In the genomic region with DNA sequence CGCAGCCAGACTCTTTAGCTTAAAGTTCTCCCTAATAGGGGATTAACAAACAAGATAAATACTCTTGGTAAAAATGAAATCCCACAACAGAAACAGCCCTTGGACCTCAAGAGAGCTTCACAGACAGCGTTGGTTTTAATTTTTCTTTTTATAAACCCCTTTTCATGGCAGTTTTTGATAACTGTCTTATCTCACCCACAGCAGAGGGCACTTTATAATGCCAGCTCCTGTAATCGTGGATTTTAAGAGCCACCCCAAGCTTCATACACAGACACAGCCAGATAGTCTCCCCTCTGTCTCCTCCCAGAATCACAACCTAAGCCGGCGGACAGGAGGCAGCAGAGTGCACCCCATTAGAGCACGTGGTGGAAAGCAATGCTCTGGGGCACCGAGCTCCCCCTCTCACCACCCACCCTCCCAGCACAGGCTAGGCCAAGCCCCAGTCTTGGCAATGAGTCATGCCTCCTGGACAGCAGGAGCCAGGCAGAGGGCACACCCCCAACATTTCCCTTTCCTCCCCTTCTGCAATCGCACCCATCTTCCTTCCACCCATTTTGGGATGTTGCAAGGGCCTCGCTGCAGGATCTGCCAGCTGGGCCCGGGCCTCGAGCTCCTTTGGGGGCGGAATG, we compare ENCODE assay signal across 8 cellular contexts. TPM values are rescaled to one million over a fixed set of nuclear protein-coding genes. Genes with fewer than 3 reads are reported as not detected.
DNase-seq lines count a peak whose midpoint lies in the region; ATAC-seq, FAIRE-seq and TF ChIP-seq lines count a peak whose summit lies in the region.

No MANE protein-coding gene starts in this region.

- H3K4me3 ChIP-seq in RWPE2 (ENCODE audit: severe bottlenecking) (peak overlapping the region; percentile 69), bronchial epithelial cell (ENCODE audit: low read depth, low read length) (peak overlapping the region; percentile 90), skeletal muscle satellite cell (ENCODE audit: low read length) (peak overlapping the region; percentile 89)

- H3K4me2 ChIP-seq in skeletal muscle satellite cell (ENCODE audit: low read length), result peak overlapping the region; percentile 91

- H3K27me3 ChIP-seq in RWPE2 (ENCODE audit: insufficient read depth, poor library complexity, severe bottlenecking) (no peaks in the 10 kb centered on the region), bronchial epithelial cell (ENCODE audit: control insufficient read depth, insufficient read depth, low read length) (no peaks in the 10 kb centered on the region), skeletal muscle satellite cell (ENCODE audit: control insufficient read depth, insufficient read depth, low read length) (no peaks in the 10 kb centered on the region)

- H3K36me3 ChIP-seq in RWPE2 (ENCODE audit: low read depth) (peaks cover 62% of the 10 kb centered on the region), bronchial epithelial cell (ENCODE audit: control insufficient read depth, insufficient read depth, low read length) (peaks cover 18% of the 10 kb centered on the region), skeletal muscle satellite cell (ENCODE audit: insufficient read depth, low read length) (peaks cover 5% of the 10 kb centered on the region)

- H3K9me3 ChIP-seq in RWPE2 (ENCODE audit: severe bottlenecking) (no peaks in the 10 kb centered on the region), skeletal muscle satellite cell (replicated peaks; ENCODE audit: low read length) (no peaks in the 10 kb centered on the region)

- H3K27ac ChIP-seq in RWPE2 (ENCODE audit: poor library complexity, severe bottlenecking), result peak overlapping the region; percentile 92

- peak; percentile 29 for ATAC-seq in GM19324 (IDR thresholded peaks at IDR 0.05; ENCODE audit: low FRiP score, unreplicated experiment)
- peak; percentile 38 for ATAC-seq in HG03378 (IDR thresholded peaks at IDR 0.05; ENCODE audit: unreplicated experiment)
- ATAC-seq in RWPE2 (ENCODE audit: low read depth), result peak; percentile 64
- ATAC-seq in HG02840 (IDR thresholded peaks at IDR 0.05; ENCODE audit: low FRiP score, unreplicated experiment), result no peak

- peak overlapping the region; percentile 96 for H3K9ac ChIP-seq in skeletal muscle satellite cell (ENCODE audit: low read depth, low read length)

- peaks cover 33% of the 10 kb centered on the region for H3K4me1 ChIP-seq in RWPE2 (ENCODE audit: insufficient read depth, poor library complexity, severe bottlenecking)
- peaks cover 42% of the 10 kb centered on the region for H3K4me1 ChIP-seq in skeletal muscle satellite cell (ENCODE audit: control insufficient read depth, insufficient read depth, low read length)

- FAIRE-seq in bronchial epithelial cell (lab: Jason Lieb, UNC), result no peak

- DNase-seq in D341Med (ENCODE audit: low spot score), result peak; percentile 44
- DNase-seq in RWPE2 (ENCODE audit: low spot score), result peak; percentile 99
- DNase-seq in bronchial epithelial cell (ENCODE audit: low read depth), result peak; percentile 90
- peak; percentile 96 for DNase-seq in iris pigment epithelial cell (ENCODE audit: low read depth)

- TF ChIP-seq CTCF in RWPE2 (IDR thresholded peaks at IDR 0.05; ENCODE audit: poor library complexity, severe bottlenecking) (peak; percentile 81), bronchial epithelial cell (IDR thresholded peaks at IDR 0.05; ENCODE audit: insufficient read depth, low read length, severe bottlenecking) (peak; percentile 79)

RNA-seq across cellular contexts. Expression of a gene that starts 2.5 kb away (rescaled TPM):
- 225 and 310 TPM in 2 replicates for total RNA-seq in bronchial epithelial cell
- total RNA-seq in skeletal muscle satellite cell (2012; rRNA removed), result 11.1 and 15.2 TPM in 2 replicates

Comparison
In these comparisons a context has a peak if more than half of its experiments do, and no peak if none do; other contexts are left out.
1. DNase-seq: peak in every context shown above with its lines; median percentile 99 in RWPE2; 96 in iris pigment epithelial cell; 90 in bronchial epithelial cell; 44 in D341Med.